24 cellular contexts compared by ENCODE assay signal in the genomic region with DNA sequence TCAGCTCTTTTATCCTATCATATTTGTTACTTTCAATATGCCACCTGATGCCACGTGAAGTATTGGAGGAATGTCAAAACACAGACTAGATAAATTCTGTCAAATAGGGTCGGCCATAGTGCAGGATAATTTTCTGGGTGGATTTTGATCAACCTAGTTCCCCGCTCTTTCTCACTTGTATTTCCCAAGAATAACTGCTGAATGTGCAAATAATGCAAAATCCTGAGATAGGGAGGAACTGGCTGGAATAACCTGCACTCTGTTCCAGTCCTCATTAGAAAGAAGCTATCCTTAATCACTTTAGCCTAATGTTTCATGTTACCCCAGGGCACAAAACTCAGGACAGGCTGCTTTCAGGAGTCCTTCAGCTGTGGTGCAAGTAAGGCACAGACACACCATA.
"Had no signal": no experiment of that assay in that cellular context is flagged by ENCODE, and none has a peak within 500 bp of the region (broad histone marks: within the 10 kb centered on the region; RNA-seq: fewer than 3 reads in every experiment).

No MANE protein-coding gene starts in this region.

- H3K27ac ChIP-seq: hepatocyte, left lung, left ventricle myocardium inferior, lower lobe of right lung had no signal

- FAIRE-seq: islet of Langerhans, keratinocyte, kidney had no signal

- H3K27me3 ChIP-seq: hepatocyte, left lung had no signal

- ATAC-seq: left cardiac atrium; left colon; left lobe of liver; left lung; left ventricle myocardium superior; lower lobe of right lung; mucosa of descending colon; naive thymus-derived CD4-positive, alpha-beta T cell had no signal

- H3K36me3 ChIP-seq: left lung, left ventricle myocardium inferior, lower lobe of right lung had no signal

- H3K9me3 ChIP-seq: left lung, left ventricle myocardium inferior, lower lobe of right lung, mucosa of descending colon had no signal

- DNase-seq: hippocampal formation; hypothalamus; immature natural killer cell; islet precursor cell; kidney; kidney glomerular epithelial cell; left cardiac atrium; left colon; left lung; left ventricle myocardium inferior; left ventricle myocardium superior; lower lobe of right lung; mammary epithelial cell; mesenchymal stem cell; mesendoderm; midbrain; mucosa of descending colon; naive B cell; naive thymus-derived CD4-positive, alpha-beta T cell had no signal

- H3K4me3 ChIP-seq: hepatocyte, left lung, left ventricle myocardium inferior, lower lobe of right lung, lung, mucosa of descending colon had no signal

- H3K4me1 ChIP-seq: left lung, left ventricle myocardium inferior, lower lobe of right lung had no signal

- H3K4me2 ChIP-seq: hepatocyte had no signal

- H3K79me2 ChIP-seq: hepatocyte had no signal

- H2AFZ ChIP-seq: hepatocyte had no signal
